ENCODE assay signal across 22 cellular contexts in the genomic region with DNA sequence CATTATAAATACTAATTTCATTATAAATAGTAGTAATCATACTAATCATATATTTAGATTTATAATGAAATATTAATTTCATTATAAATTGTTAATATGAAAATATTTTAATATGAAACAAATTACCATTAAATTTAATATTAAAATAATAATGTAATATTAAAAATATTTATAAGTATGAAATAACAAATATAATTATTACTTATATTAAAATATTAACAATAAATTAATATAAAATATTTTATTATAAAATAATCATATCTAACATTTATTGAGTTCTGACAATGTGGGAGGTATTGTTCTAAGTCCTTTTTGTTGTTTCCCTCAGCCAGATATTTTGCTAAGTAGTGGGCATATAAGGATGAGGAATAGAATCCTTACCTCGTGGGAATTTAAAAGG.
DNase-seq lines count a peak whose midpoint lies in the region; ATAC-seq, FAIRE-seq and TF ChIP-seq lines count a peak whose summit lies in the region.
"Had no signal": no experiment of that assay in that cellular context is flagged by ENCODE, and none has a peak within 500 bp of the region (broad histone marks: within the 10 kb centered on the region; RNA-seq: fewer than 3 reads in every experiment).

No MANE protein-coding gene starts in this region.

- H3K27ac ChIP-seq in kidney (ENCODE audit: low read depth in 2 of 2, low read length in 2 of 2), result no peak overlapping the region
- H3K27ac ChIP-seq in small intestine (ENCODE audit: low read depth in 1 of 2, low read length in 1 of 2), result no peak overlapping the region
- H3K27ac ChIP-seq in uterus, result no peak overlapping the region
- H3K27ac ChIP-seq in ovary, result no peak overlapping the region
- H3K27ac ChIP-seq: BLaER1, C4-2B, GM23248 had no signal

- H3K4me3 Mint-ChIP-seq in effector memory CD8-positive, alpha-beta T cell, result no peak overlapping the region
- H3K4me3 Mint-ChIP-seq: B cell; CD4-positive, CD25-positive, alpha-beta regulatory T cell; CD8-positive, alpha-beta T cell had no signal

- H3K9me3 ChIP-seq in kidney (ENCODE audit: control insufficient read depth in 1 of 2, low read length in 2 of 2) (peaks cover 0 to 4% of the 10 kb centered on the region in 2 donors), small intestine (ENCODE audit: control insufficient read depth, low read depth) (no peaks in the 10 kb centered on the region), uterus (no peaks in the 10 kb centered on the region), ovary (no peaks in the 10 kb centered on the region)
- H3K9me3 ChIP-seq: BLaER1, Caco-2 had no signal

- 45 to 71% (median 52%) methylated on average over 1 of the region's 1 CpG for WGBS in small intestine, 3 donors
- 58 to 66% (median 59%) methylated on average over 1 of the region's 1 CpG for WGBS in ovary, 3 donors

- ATAC-seq in effector memory CD8-positive, alpha-beta T cell (replicated peaks), result no peak
- ATAC-seq: CD8-positive, alpha-beta T cell had no signal

- H3K27me3 ChIP-seq in small intestine (ENCODE audit: control insufficient read depth in 2 of 2, insufficient read depth in 2 of 2, low read length in 2 of 2) (no peaks in the 10 kb centered on the region), uterus (no peaks in the 10 kb centered on the region), ovary (no peaks in the 10 kb centered on the region)
- H3K27me3 ChIP-seq: BLaER1 had no signal

- peaks cover 15 to 24% of the 10 kb centered on the region in 2 donors for H3K9me3 Mint-ChIP-seq in effector memory CD8-positive, alpha-beta T cell

- peak; percentile 89 for FAIRE-seq in RCC 7860 (lab: Jason Lieb, UNC)
- peak; percentile 99 for FAIRE-seq in colon (lab: Jason Lieb, UNC)
- peak; percentile 99 for FAIRE-seq in kidney (lab: Jason Lieb, UNC)
- FAIRE-seq in small intestine (lab: Jason Lieb, UNC), result peak; percentile 97
- FAIRE-seq: GM12891, GM18507, H1 had no signal

- no peaks in the 10 kb centered on the region for H3K36me3 Mint-ChIP-seq in effector memory CD8-positive, alpha-beta T cell (ENCODE audit: insufficient read depth)
- H3K36me3 Mint-ChIP-seq: CD4-positive, CD25-positive, alpha-beta regulatory T cell; CD8-positive, alpha-beta T cell had no signal

- DNase-seq in RCC 7860 (ENCODE audit: low spot score) (no peak), kidney (no peak), small intestine (no peak), uterus (no peak), SIG-M5 (lab: John Stamatoyannopoulos, UW) (no peak), ovary (no peak)
- no peak for DNase-seq in effector memory CD8-positive, alpha-beta T cell
- DNase-seq: Caco-2; CD4-positive, CD25-positive, alpha-beta regulatory T cell; CD8-positive, alpha-beta T cell; DND-41; GDM1; GM23248; H7; HCEC 1CT had no signal

- TF ChIP-seq POLR2A in uterus (IDR thresholded peaks at IDR 0.05) (no peak), ovary (IDR thresholded peaks at IDR 0.05) (no peak)

- H3K4me3 ChIP-seq in kidney (ENCODE audit: low read length in 2 of 2) (no peak overlapping the region), small intestine (ENCODE audit: low read depth in 1 of 2, low read length in 2 of 2) (no peak overlapping the region), uterus (no peak overlapping the region), ovary (no peak overlapping the region)
- H3K4me3 ChIP-seq: BLaER1, GM23248 had no signal

- H3K4me1 ChIP-seq in kidney (ENCODE audit: control insufficient read depth in 1 of 2, insufficient read depth in 1 of 2, low read depth in 1 of 2, low read length in 2 of 2), result no peaks in the 10 kb centered on the region
- no peaks in the 10 kb centered on the region for H3K4me1 ChIP-seq in small intestine (ENCODE audit: control insufficient read depth in 2 of 2, insufficient read depth in 1 of 2, low read depth in 1 of 2, low read length in 1 of 2)
- no peaks in the 10 kb centered on the region for H3K4me1 ChIP-seq in uterus
- no peaks in the 10 kb centered on the region for H3K4me1 ChIP-seq in ovary (ENCODE audit: insufficient read depth)
- H3K4me1 ChIP-seq: BLaER1, Caco-2 had no signal

- H3K27ac Mint-ChIP-seq in effector memory CD8-positive, alpha-beta T cell, result no peak overlapping the region
- H3K27ac Mint-ChIP-seq: B cell; CD4-positive, CD25-positive, alpha-beta regulatory T cell; CD8-positive, alpha-beta T cell had no signal

- H3K36me3 ChIP-seq in kidney (ENCODE audit: control insufficient read depth in 1 of 2, insufficient read depth in 2 of 2, low read length in 2 of 2) (no peaks in the 10 kb centered on the region), small intestine (ENCODE audit: control insufficient read depth in 2 of 2, insufficient read depth in 2 of 2, low read length in 2 of 2) (no peaks in the 10 kb centered on the region), uterus (no peaks in the 10 kb centered on the region), ovary (no peaks in the 10 kb centered on the region)
- H3K36me3 ChIP-seq: BLaER1 had no signal

- TF ChIP-seq EP300 in ovary (IDR thresholded peaks at IDR 0.05), result no peak

- H3K4me1 Mint-ChIP-seq in effector memory CD8-positive, alpha-beta T cell (ENCODE audit: low read depth in 2 of 2), result no peaks in the 10 kb centered on the region
- H3K4me1 Mint-ChIP-seq: B cell; CD4-positive, CD25-positive, alpha-beta regulatory T cell had no signal

- TF ChIP-seq CTCF in kidney (IDR thresholded peaks at IDR 0.05; ENCODE audit: borderline replicate concordance, extremely low read depth, insufficient read depth) (no peak), uterus (IDR thresholded peaks at IDR 0.05) (no peak), ovary (IDR thresholded peaks at IDR 0.05) (no peak)

- H3K27me3 Mint-ChIP-seq in effector memory CD8-positive, alpha-beta T cell, result no peaks in the 10 kb centered on the region
- H3K27me3 Mint-ChIP-seq: B cell; CD4-positive, CD25-positive, alpha-beta regulatory T cell had no signal

- H3K9ac ChIP-seq in kidney (ENCODE audit: low read length in 2 of 2), result no peak overlapping the region
- H3K9ac ChIP-seq: BLaER1, GM23248 had no signal

- intact Hi-C loops in kidney (cut with DNase I), result no loop called here
- intact Hi-C loops in uterus (cut with DNase I; ENCODE audit: low total_unique reads), result no loop called here
- intact Hi-C loops in ovary (cut with DNase I), result no loop called here
